Comparison of ENCODE assay signal across 16 cellular contexts in the genomic region with DNA sequence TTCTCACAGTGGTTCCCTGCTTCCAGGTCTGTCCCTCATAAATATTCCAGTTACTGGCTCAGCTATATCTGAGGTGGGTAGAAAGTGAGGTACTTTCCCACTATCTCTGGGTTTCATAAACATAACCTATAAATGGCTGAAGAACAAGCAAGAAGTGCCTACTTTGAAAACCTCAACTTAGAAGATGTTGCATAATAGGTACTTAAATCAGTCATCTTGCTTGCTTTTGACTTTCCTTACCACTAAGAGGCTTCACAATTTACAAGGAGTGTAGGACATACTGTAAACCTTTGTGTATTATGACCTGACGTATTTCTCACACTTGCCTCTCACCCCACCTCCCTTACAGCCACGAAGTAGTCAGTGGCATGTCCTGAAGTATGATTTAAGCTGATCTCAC.
A peak's percentile ranks its signal among the peaks of the same experiment; 100 is the strongest.
DNase-seq lines count a peak whose midpoint lies in the region; ATAC-seq and TF ChIP-seq lines count a peak whose summit lies in the region.
"Had no signal": no experiment of that assay in that cellular context is flagged by ENCODE, and none has a peak within 500 bp of the region (broad histone marks: within the 10 kb centered on the region; RNA-seq: fewer than 3 reads in every experiment).

No MANE protein-coding gene starts in this region.

- H3K4me2 ChIP-seq in OCI-LY3 (ENCODE audit: low read length) (peak overlapping the region; percentile 77), mesenchymal stem cell (ENCODE audit: low read length, poor library complexity, severe bottlenecking) (no peak overlapping the region)

- H3K18ac ChIP-seq in mesenchymal stem cell (ENCODE audit: low read depth in 1 of 2, low read length in 2 of 2): no peak overlapping the region

- H3K79me1 ChIP-seq in mesenchymal stem cell (replicated peaks; ENCODE audit: low read length, poor library complexity, severe bottlenecking): no peaks in the 10 kb centered on the region

- H2AFZ ChIP-seq in OCI-LY3 (ENCODE audit: low read depth, low read length): no peak overlapping the region
- H2AFZ ChIP-seq in mesenchymal stem cell (ENCODE audit: low read depth, low read length): no peak overlapping the region

- H3K23ac ChIP-seq in mesenchymal stem cell (ENCODE audit: low read length in 2 of 2): no peak overlapping the region

- H3K4me3 ChIP-seq in OCI-LY3 (ENCODE audit: low read length): peak overlapping the region; percentile 64
- no peak overlapping the region for H3K4me3 ChIP-seq in mesenchymal stem cell (ENCODE audit: insufficient read depth in 1 of 2, low read depth in 1 of 2, low read length in 2 of 2)
- H3K4me3 ChIP-seq: dorsolateral prefrontal cortex had no signal

- H4K91ac ChIP-seq in mesenchymal stem cell (ENCODE audit: low read length): no peak overlapping the region

- H3K9ac ChIP-seq in OCI-LY3 (ENCODE audit: low read length) (no peak overlapping the region), mesenchymal stem cell (ENCODE audit: low read length) (no peak overlapping the region)

- H3K79me2 ChIP-seq in OCI-LY3 (ENCODE audit: low read length): no peaks in the 10 kb centered on the region

- H2BK15ac ChIP-seq in mesenchymal stem cell (ENCODE audit: low read depth, poor library complexity, severe bottlenecking): no peak overlapping the region

- DNase-seq in AG08395 (ENCODE audit: low spot score): no peak
- no peak for DNase-seq in mesenchymal stem cell
- no peak for DNase-seq in AG08396 (ENCODE audit: low spot score)
- no peak for DNase-seq in SKM-1 treated with dmso at 0.1 percent for 144 hours (lab: John Stamatoyannopoulos, UW; ENCODE audit: unreplicated experiment)
- DNase-seq: activated T-cell treated with anti-CD3 and anti-CD28 coated beads, Interleukin-2, amount 50 U/mL, for 24 hours; amygdala; dorsolateral prefrontal cortex; foreskin melanocyte; islet precursor cell; NCI-H774 had no signal

- H2BK5ac ChIP-seq in mesenchymal stem cell (ENCODE audit: low read depth, low read length, poor library complexity, severe bottlenecking): no peak overlapping the region

- H3K27me3 ChIP-seq in OCI-LY3 (ENCODE audit: low read depth, low read length) (peaks cover 4% of the 10 kb centered on the region), mesenchymal stem cell (ENCODE audit: control insufficient read depth in 1 of 2, insufficient read depth in 1 of 2, low read length in 2 of 2) (peaks cover 0 to 17% of the 10 kb centered on the region in 2 experiments)

- no peak overlapping the region for H2AK5ac ChIP-seq in mesenchymal stem cell (ENCODE audit: low read length, severe bottlenecking)

- no peak for TF ChIP-seq CTCF in OCI-LY3 (IDR thresholded peaks at IDR 0.05; ENCODE audit: low read depth, low read length)

- H2BK120ac ChIP-seq in mesenchymal stem cell (ENCODE audit: low read depth, low read length): no peak overlapping the region

- H4K8ac ChIP-seq in mesenchymal stem cell (ENCODE audit: low read length): no peak overlapping the region

- H4K20me1 ChIP-seq in OCI-LY3 (ENCODE audit: insufficient read depth, low read length): no peaks in the 10 kb centered on the region

- H3K36me3 ChIP-seq in OCI-LY3 (replicated peaks; ENCODE audit: low read depth, low read length) (no peaks in the 10 kb centered on the region), mesenchymal stem cell (ENCODE audit: control insufficient read depth in 1 of 2, insufficient read depth in 2 of 2, low read depth in 1 of 2, low read length in 2 of 2) (no peaks in the 10 kb centered on the region)

- H3K27ac ChIP-seq in OCI-LY3 (ENCODE audit: low read length) (peak overlapping the region; percentile 69), mesenchymal stem cell (ENCODE audit: low read length, poor library complexity, severe bottlenecking) (no peak overlapping the region)
- H3K27ac ChIP-seq: C4-2B, dorsolateral prefrontal cortex had no signal

- ATAC-seq in GM18517 (IDR thresholded peaks at IDR 0.05; ENCODE audit: unreplicated experiment) (peak; percentile 96), GM21360 (IDR thresholded peaks at IDR 0.05; ENCODE audit: unreplicated experiment) (peak; percentile 92), HG02981 (IDR thresholded peaks at IDR 0.05; ENCODE audit: unreplicated experiment) (peak; percentile 74)
- ATAC-seq: WTC11 had no signal

- H2BK12ac ChIP-seq in mesenchymal stem cell (ENCODE audit: low read length in 2 of 2): no peak overlapping the region

- no peaks in the 10 kb centered on the region for H3K9me3 ChIP-seq in OCI-LY3 (ENCODE audit: insufficient read depth, low read length)
- H3K9me3 ChIP-seq in mesenchymal stem cell (ENCODE audit: control insufficient read depth, low read length): no peaks in the 10 kb centered on the region

- no peak overlapping the region for H3K4ac ChIP-seq in mesenchymal stem cell (ENCODE audit: low read depth in 1 of 2, low read length in 2 of 2)

- no peak overlapping the region for H3K14ac ChIP-seq in mesenchymal stem cell (ENCODE audit: low read length in 2 of 2)

- peaks cover 34% of the 10 kb centered on the region for H3K4me1 ChIP-seq in OCI-LY3 (ENCODE audit: low read length)
- no peaks in the 10 kb centered on the region for H3K4me1 ChIP-seq in mesenchymal stem cell (ENCODE audit: control insufficient read depth, insufficient read depth, low read depth, low read length)

- WGBS in mesenchymal stem cell: 50% methylated on average over 1 of the region's 2 CpGs
